Comparison of ENCODE assay signal across 28 cellular contexts in genomic region chrX:65551086-65551485, GRCh38.
"Had no signal": no experiment of that assay in that cellular context is flagged by ENCODE, and none has a peak within 500 bp of the region (broad histone marks: within the 10 kb centered on the region; RNA-seq: fewer than 3 reads in every experiment).

No MANE protein-coding gene starts in this region.

- H3K27me3 Mint-ChIP-seq: stimulated activated naive CD8-positive, alpha-beta T cell treated with anti-CD3 and anti-CD28 coated beads, Interleukin-15, Interleukin-2, amounts not matched to agents 100 ng/mL and 50 ng/mL, for 24 hours had no signal

- H3K27me3 ChIP-seq: neutrophil, pancreas, right lobe of liver, sigmoid colon, thyroid gland, upper lobe of left lung, vagina had no signal

- H3K9me3 Mint-ChIP-seq: naive thymus-derived CD8-positive, alpha-beta T cell; natural killer cell treated with Interleukin-12 subunit alpha and Interleukin-12 subunit beta and Interleukin-15 and Interleukin-18, amount 100 ng/mL, for 72 hours; neural crest cell; stimulated activated effector memory CD8-positive, alpha-beta T cell treated with anti-CD3 and anti-CD28 coated beads, Interleukin-12 subunit alpha, Interleukin-12 subunit beta, amount 100 ng/mL, for 72 hours; stimulated activated naive CD8-positive, alpha-beta T cell treated with anti-CD3 and anti-CD28 coated beads, Interleukin-15, Interleukin-2, amounts not matched to agents 100 ng/mL and 50 ng/mL, for 24 hours had no signal

- H3K27ac ChIP-seq: neutrophil, pancreas, psoas muscle, right lobe of liver, sigmoid colon, stomach, thoracic aorta, thyroid gland, tibial nerve, upper lobe of left lung, vagina had no signal

- H3K4me3 Mint-ChIP-seq: naive thymus-derived CD8-positive, alpha-beta T cell; natural killer cell treated with Interleukin-12 subunit alpha and Interleukin-12 subunit beta and Interleukin-15 and Interleukin-18, amount 100 ng/mL, for 72 hours; nephron progenitor cell; neural crest cell; stimulated activated effector memory CD8-positive, alpha-beta T cell treated with anti-CD3 and anti-CD28 coated beads, Interleukin-12 subunit alpha, Interleukin-12 subunit beta, amount 100 ng/mL, for 72 hours; stimulated activated naive B cell treated with anti-CD40 and anti-IgM and Interleukin-4, amounts not matched to agents 10 μg/mL and 1 μg/mL and 100 μg/mL, for 72 hours; stimulated activated naive CD8-positive, alpha-beta T cell treated with anti-CD3 and anti-CD28 coated beads, Interleukin-15, Interleukin-2, amounts not matched to agents 100 ng/mL and 50 ng/mL, for 24 hours had no signal

- H3K9me3 ChIP-seq: neutrophil, pancreas, psoas muscle, right lobe of liver, sigmoid colon, thoracic aorta, thyroid gland, tibial nerve, upper lobe of left lung, vagina had no signal

- FAIRE-seq: pancreas, small intestine, urothelium cell line had no signal

- H3K27ac Mint-ChIP-seq: naive thymus-derived CD8-positive, alpha-beta T cell; natural killer cell treated with Interleukin-12 subunit alpha and Interleukin-12 subunit beta and Interleukin-15 and Interleukin-18, amount 100 ng/mL, for 72 hours; nephron progenitor cell; stimulated activated effector memory CD8-positive, alpha-beta T cell treated with anti-CD3 and anti-CD28 coated beads, Interleukin-12 subunit alpha, Interleukin-12 subunit beta, amount 100 ng/mL, for 72 hours; stimulated activated naive B cell treated with anti-CD40 and anti-IgM and Interleukin-4, amounts not matched to agents 10 μg/mL and 1 μg/mL and 100 μg/mL, for 72 hours; stimulated activated naive CD8-positive, alpha-beta T cell treated with anti-CD3 and anti-CD28 coated beads, Interleukin-15, Interleukin-2, amounts not matched to agents 100 ng/mL and 50 ng/mL, for 24 hours had no signal

- H3K4me3 ChIP-seq: pancreas, psoas muscle, right lobe of liver, sigmoid colon, stomach, thoracic aorta, thyroid gland, tibial nerve, upper lobe of left lung, vagina had no signal

- H3K4me1 ChIP-seq: pancreas, psoas muscle, right lobe of liver, sigmoid colon, stomach, thyroid gland, tibial nerve, upper lobe of left lung, vagina had no signal

- H3K36me3 Mint-ChIP-seq: naive thymus-derived CD8-positive, alpha-beta T cell; natural killer cell treated with Interleukin-12 subunit alpha and Interleukin-12 subunit beta and Interleukin-15 and Interleukin-18, amount 100 ng/mL, for 72 hours; stimulated activated effector memory CD8-positive, alpha-beta T cell treated with anti-CD3 and anti-CD28 coated beads, Interleukin-12 subunit alpha, Interleukin-12 subunit beta, amount 100 ng/mL, for 72 hours; stimulated activated naive B cell treated with anti-CD40 and anti-IgM and Interleukin-4, amounts not matched to agents 10 μg/mL and 1 μg/mL and 100 μg/mL, for 72 hours had no signal

- DNase-seq: naive thymus-derived CD8-positive, alpha-beta T cell; nephron progenitor cell; nucleus accumbens; psoas muscle; right cardiac atrium; right lobe of liver; sigmoid colon; small intestine; stimulated activated CD4-positive, alpha-beta T cell treated with anti-CD3 and anti-CD28 coated beads, Interleukin-15, amount 100 ng/mL, for 24 hours; stimulated activated CD4-positive, alpha-beta T cell treated with anti-CD3 and anti-CD28 coated beads, Interleukin-2, amount 100 ng/mL, for 24 hours; stimulated activated CD4-positive, alpha-beta T cell treated with anti-CD3 and anti-CD28 coated beads, Interleukin-2, amount 100 ng/mL, for 48 hours; stimulated activated CD4-positive, alpha-beta T cell treated with anti-CD3 and anti-CD28 coated beads, Interleukin-4, amount 100 ng/mL, for 24 hours; stimulated activated naive B cell treated with anti-CD40 and anti-IgM and Interleukin-4, amounts not matched to agents 10 μg/mL and 1 μg/mL and 100 μg/mL, for 72 hours; stimulated activated naive CD4-positive, alpha-beta T cell treated with Interleukin-2 at 50 U/mL for 16 hours; stomach; thyroid gland; trophoblast cell had no signal

- H3K4me1 Mint-ChIP-seq: naive thymus-derived CD8-positive, alpha-beta T cell; nephron progenitor cell; neural crest cell; stimulated activated effector memory CD8-positive, alpha-beta T cell treated with anti-CD3 and anti-CD28 coated beads, Interleukin-12 subunit alpha, Interleukin-12 subunit beta, amount 100 ng/mL, for 72 hours; stimulated activated naive B cell treated with anti-CD40 and anti-IgM and Interleukin-4, amounts not matched to agents 10 μg/mL and 1 μg/mL and 100 μg/mL, for 72 hours had no signal

- H3K36me3 ChIP-seq: neutrophil, pancreas, right lobe of liver, sigmoid colon, stomach, thoracic aorta, thyroid gland, tibial nerve, upper lobe of left lung, vagina had no signal

- ATAC-seq: naive thymus-derived CD8-positive, alpha-beta T cell; pancreas; psoas muscle; right cardiac atrium; stimulated activated effector memory CD8-positive, alpha-beta T cell treated with anti-CD3 and anti-CD28 coated beads, Interleukin-12 subunit alpha, Interleukin-12 subunit beta, amount 100 ng/mL, for 72 hours; stimulated activated naive B cell treated with anti-CD40 and anti-IgM and Interleukin-4, amounts not matched to agents 10 μg/mL and 1 μg/mL and 100 μg/mL, for 72 hours had no signal
